Comparison of ENCODE assay signal across 11 cellular contexts in the genomic region with DNA sequence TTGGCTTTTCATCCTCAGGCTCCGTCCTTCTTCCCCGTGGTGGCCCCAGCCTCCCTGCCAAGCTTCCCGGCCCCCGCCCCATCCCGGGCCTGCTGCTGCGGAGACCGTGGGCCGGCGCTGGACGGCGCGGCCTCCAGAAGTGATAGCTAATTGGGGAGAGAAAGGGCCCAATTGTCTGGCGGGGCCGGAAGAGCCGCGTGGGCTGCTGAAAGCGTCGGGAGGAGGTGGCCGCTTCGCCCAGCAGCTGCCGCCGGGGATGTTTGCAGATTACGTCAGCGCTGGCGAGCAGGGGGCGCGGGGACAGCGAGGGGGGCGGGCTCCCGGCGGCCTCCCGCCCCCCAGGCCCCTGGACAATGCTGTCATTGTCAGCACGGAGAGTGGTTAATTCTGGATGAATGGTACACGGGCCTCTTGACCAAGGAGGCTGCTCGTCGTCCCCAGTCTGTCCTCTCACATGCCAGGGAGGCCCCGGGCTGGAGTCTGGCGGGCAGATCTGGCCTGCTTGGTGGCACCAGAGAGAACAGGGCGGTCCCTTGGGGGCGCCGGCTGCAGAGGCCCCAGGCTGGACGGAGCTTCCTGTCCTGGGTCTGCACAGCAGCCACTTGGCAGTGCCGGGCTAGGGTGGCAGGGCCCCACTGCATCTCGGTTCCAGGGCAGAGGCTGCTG. TPM values are rescaled to one million over a fixed set of nuclear protein-coding genes. Genes with fewer than 3 reads are reported as not detected.
A peak's percentile ranks its signal among the peaks of the same experiment; 100 is the strongest.
DNase-seq lines count a peak whose midpoint lies in the region; ATAC-seq and TF ChIP-seq lines count a peak whose summit lies in the region.
"Had no signal": no experiment of that assay in that cellular context is flagged by ENCODE, and none has a peak within 500 bp of the region (broad histone marks: within the 10 kb centered on the region; RNA-seq: fewer than 3 reads in every experiment).

No MANE protein-coding gene starts in this region.

- H3K27me3 Mint-ChIP-seq in neural crest cell (ENCODE audit: low read depth) = no peaks in the 10 kb centered on the region

- DNase-seq in COLO668 (lab: John Stamatoyannopoulos, UW; ENCODE audit: unreplicated experiment) = peak; percentile 25
- peak; percentile 10 for DNase-seq in NCI-H1417 treated with DMSO at 0.1 percent for 48 hours (lab: John Stamatoyannopoulos, UW)
- DNase-seq in esophagus muscularis mucosa (ENCODE audit: extremely low spot score) = no peak
- peak; percentile 77 for DNase-seq in neural crest cell (ENCODE audit: low read depth, low spot score)
- no peak for DNase-seq in ureter (ENCODE audit: low spot score)
- no peak for DNase-seq in mucosa of gallbladder (ENCODE audit: low spot score)
- DNase-seq: kidney glomerular epithelial cell had no signal

- peak overlapping the region; percentile 7 to 30 (median 23) for H3K4me3 ChIP-seq in esophagus muscularis mucosa
- H3K4me3 ChIP-seq: uterus had no signal

- H3K36me3 ChIP-seq in esophagus muscularis mucosa = peaks cover 0 to 9% (median 3%) of the 10 kb centered on the region in 4 donors
- H3K36me3 ChIP-seq: uterus had no signal

- 8% methylated on average over 18 of the region's 44 CpGs for WGBS in esophagus muscularis mucosa

- H3K27ac Mint-ChIP-seq in neural crest cell (ENCODE audit: unreplicated experiment) = peak overlapping the region; percentile 99
- H3K27ac Mint-ChIP-seq: IgD-negative memory B cell had no signal

- H3K36me3 Mint-ChIP-seq in neural crest cell (ENCODE audit: low read depth) = peaks cover 5% of the 10 kb centered on the region

- TF ChIP-seq CTCF in esophagus muscularis mucosa (IDR thresholded peaks at IDR 0.05) = no peak
- no peak for TF ChIP-seq CTCF in neural crest cell (conservative IDR thresholded peaks at IDR 0.05)

- no peaks in the 10 kb centered on the region for H3K27me3 ChIP-seq in esophagus muscularis mucosa
- H3K27me3 ChIP-seq: uterus had no signal

- no peaks in the 10 kb centered on the region for H3K9me3 ChIP-seq in esophagus muscularis mucosa
- H3K9me3 ChIP-seq: uterus had no signal

- H3K4me1 ChIP-seq in esophagus muscularis mucosa = peaks cover 33 to 44% (median 38%) of the 10 kb centered on the region in 4 donors

- H3K4me3 Mint-ChIP-seq in neural crest cell = peak overlapping the region; percentile 78

- H3K9me3 Mint-ChIP-seq in neural crest cell = peaks cover 4% of the 10 kb centered on the region
- H3K9me3 Mint-ChIP-seq: IgD-negative memory B cell had no signal

- TF ChIP-seq POLR2A in esophagus muscularis mucosa (IDR thresholded peaks at IDR 0.05; ENCODE audit: low read depth) = no peak

- H3K4me1 Mint-ChIP-seq in neural crest cell = peaks cover 62% of the 10 kb centered on the region

- intact Hi-C loops in esophagus muscularis mucosa (cut with DNase I) = no loop called here

- no peak for ATAC-seq in GM21526 (IDR thresholded peaks at IDR 0.05; ENCODE audit: low FRiP score, unreplicated experiment)
- no peak for ATAC-seq in GM19324 (IDR thresholded peaks at IDR 0.05; ENCODE audit: low FRiP score, unreplicated experiment)

- H3K27ac ChIP-seq in esophagus muscularis mucosa (replicated peaks in 1 of 4) = peak overlapping the region; percentile 43 to 70 (median 60)

- no peak for TF ChIP-seq EP300 in esophagus muscularis mucosa (IDR thresholded peaks at IDR 0.05)

RNA-seq across cellular contexts. Expression of gene SMIM38, which starts 1.6 kb away (rescaled TPM):
- 1 to 10 TPM in 3 of 4 donors, under 1 TPM in 1; 0.50 to 4.2 (median 2.6) TPM for total RNA-seq in esophagus muscularis mucosa
- 1.1 and 1.4 TPM in 2 replicates for total RNA-seq in neural crest cell
- 1.1 TPM for total RNA-seq in ureter
- total RNA-seq in mucosa of gallbladder = 0.40 TPM

Comparison
In these comparisons a context has a peak if more than half of its experiments do, and no peak if none do; other contexts are left out.
1. DNase-seq: peak in COLO668 (single experiment), NCI-H1417 treated with DMSO at 0.1 percent for 48 hours (single experiment) and neural crest cell (single experiment); none in esophagus muscularis mucosa (single experiment), ureter (single experiment) and mucosa of gallbladder (single experiment).